ENCODE assay signal across 19 cellular contexts in the genomic region with DNA sequence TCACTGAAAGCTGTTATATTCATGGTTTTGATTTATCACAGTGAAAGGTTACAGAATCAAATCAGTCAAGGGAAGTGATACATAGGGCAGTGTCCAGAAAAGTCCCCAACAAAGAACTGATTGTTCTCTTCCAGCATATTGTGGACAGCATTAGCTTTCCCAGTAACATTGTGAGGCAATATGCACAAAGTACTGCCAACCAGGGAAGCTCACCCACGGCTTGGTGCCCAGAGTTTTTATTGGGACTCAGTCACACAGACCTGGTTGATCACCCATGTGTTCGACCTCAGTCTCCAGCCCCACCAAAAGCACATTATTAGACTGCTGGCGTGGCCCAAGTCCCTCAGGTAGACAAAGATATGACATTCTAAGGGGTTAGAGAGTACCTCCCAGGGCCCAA.
DNase-seq lines count a peak whose midpoint lies in the region; ATAC-seq lines count a peak whose summit lies in the region.
"Had no signal": no experiment of that assay in that cellular context is flagged by ENCODE, and none has a peak within 500 bp of the region (broad histone marks: within the 10 kb centered on the region; RNA-seq: fewer than 3 reads in every experiment).

No MANE protein-coding gene starts in this region.

- H3K27ac ChIP-seq in effector memory CD4-positive, alpha-beta T cell (ENCODE audit: insufficient read depth, low read length, poor library complexity, severe bottlenecking), result no peak overlapping the region
- H3K27ac ChIP-seq: BLaER1, brain microvascular endothelial cell, foreskin keratinocyte had no signal

- H3K9me3 ChIP-seq in effector memory CD4-positive, alpha-beta T cell (ENCODE audit: control insufficient read depth, low read length), result no peaks in the 10 kb centered on the region
- H3K9me3 ChIP-seq: BLaER1 had no signal

- H3K27me3 ChIP-seq in effector memory CD4-positive, alpha-beta T cell (replicated peaks; ENCODE audit: control insufficient read depth, insufficient read depth, low read length, poor library complexity, severe bottlenecking), result peaks cover under 1% of the 10 kb centered on the region
- H3K27me3 ChIP-seq: BLaER1, brain microvascular endothelial cell, foreskin keratinocyte had no signal

- H3K9me3 Mint-ChIP-seq in stimulated activated naive B cell treated with anti-CD40 and anti-IgM and Interleukin-4, amounts not matched to agents 10 μg/mL and 1 μg/mL and 100 μg/mL, for 72 hours, result peaks cover 0 to 2% of the 10 kb centered on the region in 2 donors
- H3K9me3 Mint-ChIP-seq: activated B cell treated with CpG ODN at 0.5 μM for 24 hours, mesothelial cell of epicardium had no signal

- H3K27me3 Mint-ChIP-seq in stimulated activated naive B cell treated with anti-CD40 and anti-IgM and Interleukin-4, amounts not matched to agents 10 μg/mL and 1 μg/mL and 100 μg/mL, for 72 hours, result peaks cover 0 to 9% of the 10 kb centered on the region in 2 donors
- H3K27me3 Mint-ChIP-seq: activated B cell treated with CpG ODN at 0.5 μM for 24 hours had no signal

- no peaks in the 10 kb centered on the region for H3K36me3 Mint-ChIP-seq in stimulated activated naive B cell treated with anti-CD40 and anti-IgM and Interleukin-4, amounts not matched to agents 10 μg/mL and 1 μg/mL and 100 μg/mL, for 72 hours

- no peak overlapping the region for H3K27ac Mint-ChIP-seq in stimulated activated naive B cell treated with anti-CD40 and anti-IgM and Interleukin-4, amounts not matched to agents 10 μg/mL and 1 μg/mL and 100 μg/mL, for 72 hours
- H3K27ac Mint-ChIP-seq: activated B cell treated with CpG ODN at 0.5 μM for 24 hours; activated naive CD4-positive, alpha-beta T cell treated with anti-CD3 and anti-CD28 coated beads for 36 hours; mesothelial cell of epicardium had no signal

- H3K4me3 ChIP-seq in effector memory CD4-positive, alpha-beta T cell (ENCODE audit: insufficient read depth, low read depth, low read length, poor library complexity, severe bottlenecking), result no peak overlapping the region
- H3K4me3 ChIP-seq: BLaER1 had no signal

- H3K4me1 ChIP-seq in effector memory CD4-positive, alpha-beta T cell (ENCODE audit: control insufficient read depth, insufficient read depth, low read length, poor library complexity, severe bottlenecking), result no peaks in the 10 kb centered on the region
- H3K4me1 ChIP-seq: BLaER1 had no signal

- no peaks in the 10 kb centered on the region for H3K36me3 ChIP-seq in effector memory CD4-positive, alpha-beta T cell (ENCODE audit: control insufficient read depth, insufficient read depth, low read length)
- H3K36me3 ChIP-seq: BLaER1, brain microvascular endothelial cell had no signal

- DNase-seq in HT1080 (ENCODE audit: low read depth) (peak; percentile 59), inferior parietal cortex (ENCODE audit: extremely low spot score) (peak; percentile 37), NCI-H146 (lab: John Stamatoyannopoulos, UW) (no peak), NCI-H2107 treated with DMSO at 0.1 percent for 48 hours (lab: John Stamatoyannopoulos, UW; ENCODE audit: unreplicated experiment) (no peak)
- DNase-seq in stimulated activated naive B cell treated with anti-CD40 and anti-IgM and Interleukin-4, amounts not matched to agents 10 μg/mL and 1 μg/mL and 100 μg/mL, for 72 hours, result no peak
- no peak for DNase-seq in effector memory CD4-positive, alpha-beta T cell
- DNase-seq in activated effector memory CD4-positive, alpha-beta T cell treated with anti-CD3 and anti-CD28 coated beads, Interleukin-2, amount 50 U/mL, for 16 hours, result no peak
- DNase-seq: activated B cell treated with CpG ODN at 0.5 μM for 24 hours; activated naive CD4-positive, alpha-beta T cell treated with anti-CD3 and anti-CD28 coated beads for 36 hours; brain microvascular endothelial cell; DMS79 treated with DMSO at 0.1 percent for 48 hours; effector CD8-positive, alpha-beta T cell; foreskin keratinocyte; NCI-H1930; NCI-H69 had no signal

- peaks cover 0 to 2% of the 10 kb centered on the region in 2 donors for H3K4me1 Mint-ChIP-seq in stimulated activated naive B cell treated with anti-CD40 and anti-IgM and Interleukin-4, amounts not matched to agents 10 μg/mL and 1 μg/mL and 100 μg/mL, for 72 hours
- H3K4me1 Mint-ChIP-seq: activated B cell treated with CpG ODN at 0.5 μM for 24 hours had no signal

- H3K4me3 Mint-ChIP-seq in stimulated activated naive B cell treated with anti-CD40 and anti-IgM and Interleukin-4, amounts not matched to agents 10 μg/mL and 1 μg/mL and 100 μg/mL, for 72 hours, result no peak overlapping the region
- H3K4me3 Mint-ChIP-seq: activated B cell treated with CpG ODN at 0.5 μM for 24 hours; activated naive CD4-positive, alpha-beta T cell treated with anti-CD3 and anti-CD28 coated beads for 36 hours; mesothelial cell of epicardium had no signal

- peak; percentile 44 for ATAC-seq in GM18909 (IDR thresholded peaks at IDR 0.05; ENCODE audit: poor library complexity, unreplicated experiment)
- ATAC-seq in stimulated activated naive B cell treated with anti-CD40 and anti-IgM and Interleukin-4, amounts not matched to agents 10 μg/mL and 1 μg/mL and 100 μg/mL, for 72 hours (replicated peaks), result peak; percentile 57 to 61
- ATAC-seq: foreskin keratinocyte, Panc1 had no signal

Comparison
In these comparisons a context has a peak if more than half of its experiments do, and no peak if none do; other contexts are left out.
1. DNase-seq: peak in HT1080 (single experiment) and inferior parietal cortex (single experiment); none in stimulated activated naive B cell treated with anti-CD40 and anti-IgM and Interleukin-4, amounts not matched to agents 10 μg/mL and 1 μg/mL and 100 μg/mL, for 72 hours (single experiment), NCI-H146 (single experiment), NCI-H2107 treated with DMSO at 0.1 percent for 48 hours (single experiment), effector memory CD4-positive, alpha-beta T cell (0 of 3) and activated effector memory CD4-positive, alpha-beta T cell treated with anti-CD3 and anti-CD28 coated beads, Interleukin-2, amount 50 U/mL, for 16 hours (single experiment).